In the genomic region with DNA sequence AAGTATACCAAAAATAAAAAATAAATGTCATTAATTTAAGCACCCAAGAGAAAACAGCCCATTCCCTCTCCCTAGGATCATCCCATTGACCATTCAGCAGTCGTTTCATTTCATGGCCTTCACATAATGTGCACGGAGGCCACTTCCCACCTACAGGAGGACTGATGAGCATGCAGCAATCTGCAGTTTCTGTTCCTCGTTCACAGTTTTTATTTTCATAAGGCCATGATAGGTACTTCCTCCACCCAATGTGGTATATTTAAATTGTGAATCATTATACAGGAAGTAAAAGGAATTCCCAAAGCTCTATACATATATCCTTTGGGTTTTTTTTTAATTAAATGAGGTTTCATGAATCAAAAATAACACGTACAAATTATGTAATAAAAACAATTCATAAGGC, we compare ENCODE assay signal across 8 cellular contexts. TPM values are rescaled to one million over a fixed set of nuclear protein-coding genes. Genes with fewer than 3 reads are reported as not detected.
DNase-seq lines count a peak whose midpoint lies in the region; ATAC-seq, FAIRE-seq and TF ChIP-seq lines count a peak whose summit lies in the region.

No MANE protein-coding gene starts in this region.

- H3K79me2 ChIP-seq in parathyroid adenoma = no peaks in the 10 kb centered on the region

- peak; percentile 37 for ATAC-seq in effector memory CD8-positive, alpha-beta T cell (replicated peaks)
- no peak for ATAC-seq in activated T-helper 17 cell treated with anti-CD3 and anti-CD28 coated beads, Interleukin-2, amount 50 U/mL, for 72 hours (replicated peaks)

- TF ChIP-seq CTCF in GM12873 (IDR thresholded peaks at IDR 0.05; ENCODE audit: insufficient read depth, low read depth, low read length, missing control alignments) (peak; percentile 40), parathyroid adenoma (IDR thresholded peaks at IDR 0.05) (no peak)

- H3K27ac ChIP-seq in parathyroid adenoma = peak overlapping the region; percentile 44

- H3K27ac Mint-ChIP-seq in effector memory CD8-positive, alpha-beta T cell = no peak overlapping the region
- H3K27ac Mint-ChIP-seq in activated T-helper 17 cell treated with anti-CD3 and anti-CD28 coated beads, Interleukin-2, amount 50 U/mL, for 72 hours = no peak overlapping the region

- H3K36me3 Mint-ChIP-seq in effector memory CD8-positive, alpha-beta T cell (ENCODE audit: insufficient read depth) = no peaks in the 10 kb centered on the region
- H3K36me3 Mint-ChIP-seq in activated T-helper 17 cell treated with anti-CD3 and anti-CD28 coated beads, Interleukin-2, amount 50 U/mL, for 72 hours (ENCODE audit: low read depth) = no peaks in the 10 kb centered on the region

- H3K27me3 ChIP-seq in parathyroid adenoma (ENCODE audit: control insufficient read depth, insufficient read depth, low read length) = no peaks in the 10 kb centered on the region

- H3K36me3 ChIP-seq in parathyroid adenoma (ENCODE audit: control insufficient read depth, insufficient read depth, low read length) = no peaks in the 10 kb centered on the region

- peak overlapping the region; percentile 5 for H2AFZ ChIP-seq in parathyroid adenoma

- peaks cover 0 to 11% of the 10 kb centered on the region in 2 donors for H3K27me3 Mint-ChIP-seq in effector memory CD8-positive, alpha-beta T cell
- H3K27me3 Mint-ChIP-seq in activated T-helper 17 cell treated with anti-CD3 and anti-CD28 coated beads, Interleukin-2, amount 50 U/mL, for 72 hours = peaks cover 3% of the 10 kb centered on the region

- peak; percentile 93 for FAIRE-seq in H54 (lab: Jason Lieb, UNC)

- no peak for TF ChIP-seq POLR2A in H54 (IDR thresholded peaks at IDR 0.05; ENCODE audit: low read depth, low read length)

- DNase-seq in H54 (ENCODE audit: insufficient read length, low spot score) (peak; percentile 15), M059J (ENCODE audit: low read depth) (peak; percentile 85), amniotic stem cell (lab: John Stamatoyannopoulos, UW) (no peak), KG1 (lab: John Stamatoyannopoulos, UW) (no peak)
- no peak for DNase-seq in effector memory CD8-positive, alpha-beta T cell

- H3K4me1 ChIP-seq in parathyroid adenoma = no peaks in the 10 kb centered on the region

- H3K4me3 ChIP-seq in parathyroid adenoma (ENCODE audit: low read depth, low read length) = no peak overlapping the region

- H3K9ac ChIP-seq in parathyroid adenoma = no peak overlapping the region

- H3K9me3 Mint-ChIP-seq in effector memory CD8-positive, alpha-beta T cell = no peaks in the 10 kb centered on the region
- H3K9me3 Mint-ChIP-seq in activated T-helper 17 cell treated with anti-CD3 and anti-CD28 coated beads, Interleukin-2, amount 50 U/mL, for 72 hours = no peaks in the 10 kb centered on the region

- peaks cover 0 to 9% of the 10 kb centered on the region in 2 donors for H3K4me1 Mint-ChIP-seq in effector memory CD8-positive, alpha-beta T cell (ENCODE audit: low read depth in 2 of 2)
- H3K4me1 Mint-ChIP-seq in activated T-helper 17 cell treated with anti-CD3 and anti-CD28 coated beads, Interleukin-2, amount 50 U/mL, for 72 hours = peaks cover 4% of the 10 kb centered on the region

- H3K4me2 ChIP-seq in parathyroid adenoma (ENCODE audit: low read length) = no peak overlapping the region

- no peak overlapping the region for H3K4me3 Mint-ChIP-seq in effector memory CD8-positive, alpha-beta T cell
- H3K4me3 Mint-ChIP-seq in activated T-helper 17 cell treated with anti-CD3 and anti-CD28 coated beads, Interleukin-2, amount 50 U/mL, for 72 hours = no peak overlapping the region

- no peaks in the 10 kb centered on the region for H3K9me3 ChIP-seq in parathyroid adenoma (ENCODE audit: control insufficient read depth, low read length)

RNA-seq across cellular contexts. Expression of gene SLC44A3, which starts 27.7 kb away (rescaled TPM):
- total RNA-seq in M059J (2014; rRNA removed; shearing (Covaris generic)) = 1.4 and 2.8 TPM in 2 replicates
- under 1 TPM in 1 of 2 donors, not detected in 1; 0.56 TPM for total RNA-seq in activated T-helper 17 cell treated with anti-CD3 and anti-CD28 coated beads, Interleukin-2, amount 50 U/mL, for 72 hours

Comparison
In these comparisons a context has a peak if more than half of its experiments do, and no peak if none do; other contexts are left out.
1. DNase-seq: peak in H54 (single experiment) and M059J (single experiment); none in effector memory CD8-positive, alpha-beta T cell (0 of 3), amniotic stem cell (single experiment) and KG1 (single experiment).